Comparison of ENCODE assay signal across 8 cellular contexts in the genomic region with DNA sequence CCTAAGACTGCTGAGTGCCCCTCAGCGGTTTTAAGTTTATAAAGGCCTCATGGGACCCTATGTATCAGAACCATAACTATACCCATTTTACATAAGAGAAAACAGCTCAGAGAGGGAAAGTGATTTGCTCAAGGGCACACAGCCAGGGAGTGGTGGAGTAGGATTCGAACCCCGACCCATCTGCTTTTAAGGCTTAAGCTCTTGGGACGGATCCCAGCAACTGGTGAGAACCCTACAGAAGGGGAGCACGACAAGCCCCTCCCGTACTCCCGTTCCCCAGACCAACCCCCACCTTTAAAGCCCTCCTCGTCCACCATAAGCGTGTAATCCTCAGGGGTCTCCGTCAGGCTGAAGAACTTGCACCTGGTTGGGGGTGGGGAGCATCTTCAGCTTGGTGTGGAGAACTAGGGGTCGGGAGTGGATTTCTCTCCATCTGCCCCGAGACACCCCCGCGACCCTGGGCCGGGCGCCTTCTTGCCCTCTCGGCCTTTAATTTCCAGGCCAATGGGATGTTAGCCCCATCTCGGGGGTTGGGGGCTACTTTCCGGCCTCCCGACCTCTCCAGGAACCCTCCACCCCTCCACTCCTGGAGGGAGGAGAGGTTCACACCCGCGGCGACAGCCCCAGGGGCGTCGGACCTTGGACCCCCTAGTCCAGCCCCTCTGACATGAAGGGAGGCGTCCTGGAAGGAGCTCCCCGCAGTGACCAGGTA.
DNase-seq lines count a peak whose midpoint lies in the region; ATAC-seq and TF ChIP-seq lines count a peak whose summit lies in the region.

No MANE protein-coding gene starts in this region.

- H3K4me3 Mint-ChIP-seq in nephron: peak overlapping the region; percentile 90 to 95 (median 92)

- H3K4me1 ChIP-seq in BLaER1 (peaks cover 61% of the 10 kb centered on the region), duodenal mucosa (ENCODE audit: control insufficient read depth in 1 of 2, insufficient read depth in 2 of 2, low read length in 2 of 2) (peaks cover 28 to 36% of the 10 kb centered on the region in 2 donors)

- H3K27me3 Mint-ChIP-seq in nephron (ENCODE audit: low read depth): no peaks in the 10 kb centered on the region

- ATAC-seq in GM18505 (IDR thresholded peaks at IDR 0.05; ENCODE audit: unreplicated experiment): no peak

- H3K4me3 ChIP-seq in BLaER1 (peak overlapping the region; percentile 76), NB4 (ENCODE audit: low read depth, low read length) (peak overlapping the region; percentile 46), duodenal mucosa (ENCODE audit: low read depth in 1 of 2, low read length in 2 of 2) (peak overlapping the region; percentile 82)

- TF ChIP-seq CTCF in NB4 (IDR thresholded peaks at IDR 0.05; ENCODE audit: low read depth, low read length) (no peak), nephron (IDR thresholded peaks at IDR 0.05; ENCODE audit: unreplicated experiment in 3 of 3) (no peak)

- H3K9ac ChIP-seq in BLaER1 (peak overlapping the region; percentile 77), duodenal mucosa (ENCODE audit: low read depth in 1 of 2, low read length in 2 of 2) (peak overlapping the region; percentile 61 to 69)

- H3K27ac Mint-ChIP-seq in nephron: peak overlapping the region; percentile 90 to 98 (median 93)

- no peaks in the 10 kb centered on the region for H3K9me3 Mint-ChIP-seq in nephron

- peaks cover 17% of the 10 kb centered on the region for H3K36me3 ChIP-seq in BLaER1
- H3K36me3 ChIP-seq in duodenal mucosa (ENCODE audit: control insufficient read depth in 1 of 2, insufficient read depth in 2 of 2, low read length in 2 of 2): peaks cover 6 to 21% of the 10 kb centered on the region in 2 donors

- TF ChIP-seq POLR2A in NB4 (IDR thresholded peaks at IDR 0.05; ENCODE audit: extremely low read depth, insufficient read length) (no peak), GM18505 (IDR thresholded peaks at IDR 0.05; ENCODE audit: borderline replicate concordance, extremely low read depth, insufficient read depth, insufficient read length) (no peak)

- peaks cover 7% of the 10 kb centered on the region for H3K36me3 Mint-ChIP-seq in nephron (ENCODE audit: low read depth)

- peak overlapping the region; percentile 98 for H3K4me2 ChIP-seq in BLaER1

- no peaks in the 10 kb centered on the region for H3K27me3 ChIP-seq in BLaER1
- H3K27me3 ChIP-seq in duodenal mucosa (ENCODE audit: control insufficient read depth in 1 of 2, insufficient read depth in 2 of 2, low read length in 2 of 2): no peaks in the 10 kb centered on the region

- H3K27ac ChIP-seq in BLaER1 (peak overlapping the region; percentile 92), duodenal mucosa (ENCODE audit: low read depth, low read length) (peak overlapping the region; percentile 71)

- peaks cover 13% of the 10 kb centered on the region for H3K4me1 Mint-ChIP-seq in nephron

- no peaks in the 10 kb centered on the region for H4K20me1 ChIP-seq in BLaER1

- no peak for DNase-seq in NB4 (ENCODE audit: low read depth)
- no peak for DNase-seq in NCI-H1930 (lab: John Stamatoyannopoulos, UW)
- DNase-seq in NCI-H1436 (lab: John Stamatoyannopoulos, UW): no peak
- no peak for DNase-seq in activated effector memory CD4-positive, alpha-beta T cell treated with anti-CD3 and anti-CD28 coated beads, Interleukin-2, amount 50 U/mL, for 16 hours

- no peaks in the 10 kb centered on the region for H3K9me3 ChIP-seq in BLaER1
- no peaks in the 10 kb centered on the region for H3K9me3 ChIP-seq in duodenal mucosa (ENCODE audit: control insufficient read depth in 1 of 2, low read length in 2 of 2)
